8 cellular contexts compared by ENCODE assay signal in genomic region chr17:57986841-57987581, GRCh38. TPM values are rescaled to one million over a fixed set of nuclear protein-coding genes. Genes with fewer than 3 reads are reported as not detected.
DNase-seq lines count a peak whose midpoint lies in the region; TF ChIP-seq lines count a peak whose summit lies in the region.

No MANE protein-coding gene starts in this region.

- H3K4me2 ChIP-seq in mammary epithelial cell (ENCODE audit: insufficient read depth, low read depth, low read length), result peak overlapping the region; percentile 91
- peak overlapping the region; percentile 84 for H3K4me2 ChIP-seq in smooth muscle cell

- H4K20me1 ChIP-seq in mammary epithelial cell (ENCODE audit: insufficient read depth, low read length), result no peaks in the 10 kb centered on the region
- H4K20me1 ChIP-seq in smooth muscle cell (ENCODE audit: low read depth), result peaks cover 49% of the 10 kb centered on the region

- H3K79me2 ChIP-seq in mammary epithelial cell (ENCODE audit: insufficient read depth, low read length), result peaks cover 57% of the 10 kb centered on the region
- peaks cover 55% of the 10 kb centered on the region for H3K79me2 ChIP-seq in smooth muscle cell (ENCODE audit: low read depth)

- H3K36me3 ChIP-seq in mammary epithelial cell (ENCODE audit: insufficient read depth, low read length) (peaks cover 2% of the 10 kb centered on the region), smooth muscle cell (ENCODE audit: low read depth) (peaks cover 3% of the 10 kb centered on the region)

- DNase-seq in NCI-H146 (lab: John Stamatoyannopoulos, UW) (peak; percentile 49), NCI-H146 treated with DMSO at 0.1 percent for 48 hours (lab: John Stamatoyannopoulos, UW; ENCODE audit: unreplicated experiment) (no peak), HL-60 (ENCODE audit: low read depth in 1 of 2, low spot score in 1 of 2) (no peak), T-helper 9 cell (peak; percentile 30), mammary epithelial cell (peak; percentile 67), iris pigment epithelial cell (ENCODE audit: low read depth) (peak; percentile 87), smooth muscle cell (lab: John Stamatoyannopoulos, UW; ENCODE audit: unreplicated experiment) (peak; percentile 39), COR-L47 (lab: John Stamatoyannopoulos, UW) (no peak)

- intact Hi-C loops in mammary epithelial cell (cut with micrococcal nuclease), result loop anchor here (1.0 to 2.0 kb wide), 3 partner anchors 20 to 95 kb away; partner anchors contain the start of genes CUEDC1 and SRSF1

- H3K9me3 ChIP-seq in mammary epithelial cell (replicated peaks; ENCODE audit: insufficient read depth, low read length) (no peaks in the 10 kb centered on the region), smooth muscle cell (replicated peaks; ENCODE audit: low read depth) (no peaks in the 10 kb centered on the region)

- in situ Hi-C loops in mammary epithelial cell (cut with MboI; ENCODE audit: low sequenced_read_pairs in 2 of 2), result loop anchor here in 1 of 2 donors (25.0 kb wide), 1 partner anchor 875 kb away; no protein-coding TSS in a partner anchor

- H3K4me3 ChIP-seq in HL-60 (replicated peaks; ENCODE audit: insufficient read depth, low read length) (peak overlapping the region; percentile 91), mammary epithelial cell (replicated peaks in 1 of 3; ENCODE audit: insufficient read depth in 1 of 3, low read depth in 2 of 3, low read length in 3 of 3) (peak overlapping the region; percentile 75 to 88 (median 86)), smooth muscle cell (peak overlapping the region; percentile 95)

- no peaks in the 10 kb centered on the region for H3K27me3 ChIP-seq in HL-60 (ENCODE audit: insufficient read depth, poor library complexity, severe bottlenecking)
- no peaks in the 10 kb centered on the region for H3K27me3 ChIP-seq in mammary epithelial cell (ENCODE audit: insufficient read depth, low read length)
- H3K27me3 ChIP-seq in smooth muscle cell (ENCODE audit: low read depth), result no peaks in the 10 kb centered on the region

- TF ChIP-seq CTCF in HL-60 (IDR thresholded peaks at IDR 0.05; ENCODE audit: insufficient read depth, low read length) (no peak), mammary epithelial cell (conservative IDR thresholded peaks at IDR 0.05 in 1 of 2, IDR thresholded peaks at IDR 0.05 in 1 of 2; ENCODE audit: extremely low read depth in 1 of 2, insufficient read depth in 1 of 2, low read depth in 1 of 2, low read length in 2 of 2) (no peak), smooth muscle cell (IDR thresholded peaks at IDR 0.05; ENCODE audit: borderline replicate concordance, insufficient read depth, poor library complexity, severe bottlenecking) (no peak)

- no TSS peak for BruUV-seq in mammary epithelial cell (replicated peaks; lab: Mats Ljungman, UMichigan)

- peak overlapping the region; percentile 79 for H2AFZ ChIP-seq in mammary epithelial cell (ENCODE audit: low read depth, low read length)
- no peak overlapping the region for H2AFZ ChIP-seq in smooth muscle cell (ENCODE audit: low read depth)

- H3K4me1 ChIP-seq in mammary epithelial cell (ENCODE audit: insufficient read depth, low read length) (peaks cover 27% of the 10 kb centered on the region), smooth muscle cell (ENCODE audit: low read depth) (peaks cover 36% of the 10 kb centered on the region)

- peaks cover 56% of the 10 kb centered on the region for H3F3A ChIP-seq in smooth muscle cell (ENCODE audit: low read depth)

- H3K9ac ChIP-seq in mammary epithelial cell (ENCODE audit: insufficient read depth, low read length) (peak overlapping the region; percentile 84), smooth muscle cell (ENCODE audit: low read depth) (peak overlapping the region; percentile 98)

- H3K27ac ChIP-seq in HL-60 (replicated peaks) (peak overlapping the region; percentile 85), mammary epithelial cell (ENCODE audit: insufficient read depth, low read depth, low read length) (peak overlapping the region; percentile 80), smooth muscle cell (ENCODE audit: low read depth) (peak overlapping the region; percentile 99)

- CTCF ChIA-PET in mammary epithelial cell (lab: Charles Lee; ENCODE audit: low non-redundant PET), result no interaction called here

- WGBS in mammary epithelial cell (ENCODE audit: low coverage, missing lambda C conversion rate), result 3% methylated on average over 29 of the region's 38 CpGs
- WGBS in smooth muscle cell (ENCODE audit: low lambda C conversion rate), result under 1% methylated on average over 36 of the region's 38 CpGs

- dilution Hi-C loops in mammary epithelial cell (cut with HindIII; ENCODE audit: low sequenced_read_pairs), result no loop called here

RNA-seq across cellular contexts. Expression of gene VEZF1, which starts 1.0 kb away (rescaled TPM):
- total RNA-seq in mammary epithelial cell (10 to 100 TPM; 20.5 to 34.7 TPM), smooth muscle cell (52.1 and 61.8 TPM in 2 replicates)
- polyA plus RNA-seq in mammary epithelial cell (17.6 TPM), smooth muscle cell (24.9 and 25.3 TPM in 2 replicates)
- 20.1 TPM for polyA minus RNA-seq in mammary epithelial cell

RNA-seq across cellular contexts. Expression of gene SRSF1, which starts 20.0 kb away (rescaled TPM):
- total RNA-seq in mammary epithelial cell (100 to 1,000 TPM; 197 to 238 TPM), smooth muscle cell (194 and 200 TPM in 2 replicates)
- polyA plus RNA-seq in mammary epithelial cell (137 TPM), smooth muscle cell (57.9 and 61.3 TPM in 2 replicates)
- 258 TPM for polyA minus RNA-seq in mammary epithelial cell

RNA-seq across cellular contexts. Expression of gene CUEDC1, which starts 31.8 kb away (rescaled TPM):
- total RNA-seq in mammary epithelial cell (10 to 100 TPM in 1 of 2 donors, 1 to 10 TPM in 1; 1.8 to 14.4 TPM), smooth muscle cell (7.0 and 11.1 TPM in 2 replicates)
- polyA plus RNA-seq in mammary epithelial cell (9.2 TPM), smooth muscle cell (10.4 and 11.7 TPM in 2 replicates)
- 22.4 TPM for polyA minus RNA-seq in mammary epithelial cell

Comparison
In these comparisons a context has a peak if more than half of its experiments do, and no peak if none do; other contexts are left out.
1. DNase-seq: peak in NCI-H146 (single experiment), T-helper 9 cell (single experiment), mammary epithelial cell (single experiment), iris pigment epithelial cell (single experiment) and smooth muscle cell (single experiment); none in NCI-H146 treated with DMSO at 0.1 percent for 48 hours (single experiment), HL-60 (0 of 2) and COR-L47 (single experiment).
2. Peak in every context shown above with its lines, with median percentiles within 50 percentile points of each other: H3K27ac ChIP-seq and H3K4me3 ChIP-seq.